ENCODE assay signal across 12 cellular contexts in the genomic region with DNA sequence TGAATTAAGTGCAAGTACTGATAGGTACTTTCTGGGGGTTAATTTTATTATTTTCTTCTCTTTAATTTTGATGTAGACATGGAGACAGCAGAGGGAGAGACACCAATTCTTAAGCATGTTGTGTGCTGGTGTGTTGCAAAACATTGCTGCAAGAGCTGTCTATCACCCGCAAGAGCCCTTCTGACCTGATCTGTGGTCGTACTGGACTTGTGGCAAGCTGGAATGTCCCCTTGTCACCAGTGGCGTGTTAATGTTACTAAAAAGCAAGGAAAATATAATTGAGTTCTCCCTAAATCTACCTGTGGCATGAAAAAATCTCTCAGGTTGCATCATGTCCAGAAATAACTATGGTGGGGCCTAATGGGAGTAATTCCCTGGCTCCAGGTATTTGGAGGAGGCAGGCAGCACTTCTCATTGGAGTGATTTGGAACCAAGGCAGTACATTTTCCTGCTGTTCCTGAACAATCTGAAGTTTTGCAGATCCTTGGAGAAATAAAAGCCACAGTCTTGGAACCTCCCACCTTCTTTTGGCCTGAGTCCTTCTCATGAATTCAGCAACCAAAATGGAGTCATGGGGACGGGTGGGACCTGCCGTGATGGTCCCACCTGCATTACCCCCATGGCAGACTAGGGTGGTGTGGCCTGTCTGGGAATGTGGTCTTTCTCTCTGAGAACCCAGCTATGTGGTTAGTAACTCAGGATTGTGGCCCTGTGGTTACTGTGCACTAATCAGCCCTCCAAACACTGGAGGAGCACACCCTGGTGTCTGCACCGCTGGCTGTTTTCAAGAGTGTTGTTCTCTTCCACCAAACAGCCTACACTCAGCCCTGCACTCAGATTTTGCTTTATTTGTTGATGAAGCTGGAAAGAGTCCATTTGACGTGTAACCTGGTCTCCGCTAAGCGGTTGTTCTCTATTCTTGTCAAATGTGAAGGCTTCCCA. TPM values are rescaled to one million over a fixed set of nuclear protein-coding genes. Genes with fewer than 3 reads are reported as not detected.
DNase-seq lines count a peak whose midpoint lies in the region; ATAC-seq and TF ChIP-seq lines count a peak whose summit lies in the region.
"Had no signal": no experiment of that assay in that cellular context is flagged by ENCODE, and none has a peak within 500 bp of the region (broad histone marks: within the 10 kb centered on the region; RNA-seq: fewer than 3 reads in every experiment).

No MANE protein-coding gene starts in this region.

- H3K36me3 ChIP-seq in mucosa of rectum (ENCODE audit: control insufficient read depth in 2 of 2, insufficient read depth in 2 of 2, low read length in 2 of 2) (no peaks in the 10 kb centered on the region), suprapubic skin (no peaks in the 10 kb centered on the region)

- intact Hi-C loops in activated CD8-positive, alpha-beta T cell treated with anti-CD3 and anti-CD28 coated beads for 36 hours (cut with micrococcal nuclease), result no loop called here

- H3K27ac ChIP-seq in mucosa of rectum (ENCODE audit: low read depth in 2 of 2, low read length in 2 of 2) (peak overlapping the region; percentile 59 to 60), suprapubic skin (no peak overlapping the region)

- H3K9me3 ChIP-seq in mucosa of rectum (ENCODE audit: control insufficient read depth in 2 of 2, low read length in 2 of 2), result no peaks in the 10 kb centered on the region
- H3K9me3 ChIP-seq in suprapubic skin, result no peaks in the 10 kb centered on the region
- H3K9me3 ChIP-seq: heart right ventricle had no signal

- no peak for TF ChIP-seq CTCF in activated CD8-positive, alpha-beta T cell treated with anti-CD3 and anti-CD28 coated beads for 36 hours (IDR thresholded peaks at IDR 0.05)
- no peak for TF ChIP-seq CTCF in suprapubic skin (IDR thresholded peaks at IDR 0.05)

- POLR2A ChIA-PET in activated CD8-positive, alpha-beta T cell treated with anti-CD3 and anti-CD28 coated beads for 36 hours (lab: Charles Lee), result interaction anchor here (0.9 to 4.2 kb wide), 4 partner anchors 13 to 187 kb away, joined by 3 to 20 read pairs (median 5); a partner anchor contains a TSS

- H3K27me3 ChIP-seq in mucosa of rectum (ENCODE audit: control insufficient read depth in 2 of 2, insufficient read depth in 2 of 2, low read length in 2 of 2), result no peaks in the 10 kb centered on the region
- H3K27me3 ChIP-seq in suprapubic skin, result no peaks in the 10 kb centered on the region
- H3K27me3 ChIP-seq: heart right ventricle had no signal

- no peak for TF ChIP-seq POLR2A in suprapubic skin (IDR thresholded peaks at IDR 0.05)

- H3K9me3 Mint-ChIP-seq in IgD-negative memory B cell, result no peaks in the 10 kb centered on the region
- no peaks in the 10 kb centered on the region for H3K9me3 Mint-ChIP-seq in activated CD8-positive, alpha-beta T cell treated with anti-CD3 and anti-CD28 coated beads for 36 hours
- H3K9me3 Mint-ChIP-seq: dendritic cell treated with granulocyte-macrophage colony-stimulating factor and Interleukin-4, amounts not matched to agents 40 ng/mL and 50 ng/mL, for 4 days; neural crest cell had no signal

- peaks cover 13 to 23% of the 10 kb centered on the region in 2 donors for H3K4me1 ChIP-seq in mucosa of rectum (ENCODE audit: control insufficient read depth in 2 of 2, insufficient read depth in 2 of 2, low read length in 2 of 2)
- H3K4me1 ChIP-seq in suprapubic skin, result peaks cover 62% of the 10 kb centered on the region

- CTCF ChIA-PET in activated CD8-positive, alpha-beta T cell treated with anti-CD3 and anti-CD28 coated beads for 36 hours (lab: Charles Lee), result interaction anchor here (0.8 to 5.8 kb wide), 4 partner anchors 13 to 463 kb away, joined by 3 to 41 read pairs (median 4); no protein-coding TSS in a partner anchor

- no peaks in the 10 kb centered on the region for H3K27me3 Mint-ChIP-seq in IgD-negative memory B cell
- H3K27me3 Mint-ChIP-seq in activated CD8-positive, alpha-beta T cell treated with anti-CD3 and anti-CD28 coated beads for 36 hours, result no peaks in the 10 kb centered on the region
- H3K27me3 Mint-ChIP-seq: dendritic cell treated with granulocyte-macrophage colony-stimulating factor and Interleukin-4, amounts not matched to agents 40 ng/mL and 50 ng/mL, for 4 days had no signal

- no peak overlapping the region for H3K9ac ChIP-seq in mucosa of rectum (ENCODE audit: low read depth in 1 of 2, low read length in 2 of 2)

- no peak overlapping the region for H3K4me3 ChIP-seq in mucosa of rectum (ENCODE audit: low read length in 2 of 2)
- no peak overlapping the region for H3K4me3 ChIP-seq in suprapubic skin
- H3K4me3 ChIP-seq: heart right ventricle had no signal

- no peak for ATAC-seq in activated CD8-positive, alpha-beta T cell treated with anti-CD3 and anti-CD28 coated beads for 36 hours
- no peak for ATAC-seq in GM21619 (IDR thresholded peaks at IDR 0.05; ENCODE audit: unreplicated experiment)
- no peak for ATAC-seq in GM21737 (IDR thresholded peaks at IDR 0.05; ENCODE audit: unreplicated experiment)

- H3K36me3 Mint-ChIP-seq in IgD-negative memory B cell, result peaks cover 13% of the 10 kb centered on the region
- H3K36me3 Mint-ChIP-seq in activated CD8-positive, alpha-beta T cell treated with anti-CD3 and anti-CD28 coated beads for 36 hours (ENCODE audit: low read depth), result peaks cover 14% of the 10 kb centered on the region

- no peak for TF ChIP-seq EP300 in suprapubic skin (IDR thresholded peaks at IDR 0.05)

- H3K4me3 Mint-ChIP-seq in IgD-negative memory B cell, result peak overlapping the region; percentile 37 to 92 (median 73)
- no peak overlapping the region for H3K4me3 Mint-ChIP-seq in activated CD8-positive, alpha-beta T cell treated with anti-CD3 and anti-CD28 coated beads for 36 hours
- H3K4me3 Mint-ChIP-seq: dendritic cell treated with granulocyte-macrophage colony-stimulating factor and Interleukin-4, amounts not matched to agents 40 ng/mL and 50 ng/mL, for 4 days; neural crest cell had no signal

- 85% methylated on average over 9 of the region's 9 CpGs for WGBS in suprapubic skin

- DNase-seq in DMS79 (lab: John Stamatoyannopoulos, UW) (peak; percentile 91), suprapubic skin (ENCODE audit: low spot score in 2 of 2) (no peak), LoVo (ENCODE audit: low spot score) (no peak)
- peak; percentile 30 for DNase-seq in activated CD8-positive, alpha-beta T cell treated with anti-CD3 and anti-CD28 coated beads for 36 hours
- DNase-seq: heart right ventricle, Right ventricle myocardium superior had no signal

- peak overlapping the region; percentile 59 to 92 (median 90) for H3K27ac Mint-ChIP-seq in IgD-negative memory B cell
- peak overlapping the region; percentile 44 for H3K27ac Mint-ChIP-seq in activated CD8-positive, alpha-beta T cell treated with anti-CD3 and anti-CD28 coated beads for 36 hours
- H3K27ac Mint-ChIP-seq: dendritic cell treated with granulocyte-macrophage colony-stimulating factor and Interleukin-4, amounts not matched to agents 40 ng/mL and 50 ng/mL, for 4 days had no signal

- peaks cover 49 to 60% (median 53%) of the 10 kb centered on the region in 3 donors for H3K4me1 Mint-ChIP-seq in IgD-negative memory B cell
- peaks cover 77% of the 10 kb centered on the region for H3K4me1 Mint-ChIP-seq in activated CD8-positive, alpha-beta T cell treated with anti-CD3 and anti-CD28 coated beads for 36 hours (ENCODE audit: low read depth)

RNA-seq across cellular contexts. Expression of a gene that starts 57.4 kb away (rescaled TPM):
- polyA plus RNA-seq in IgD-negative memory B cell, result 15.8 TPM
- total RNA-seq in activated CD8-positive, alpha-beta T cell treated with anti-CD3 and anti-CD28 coated beads for 36 hours, result 10 to 100 TPM; 40.1 to 42.3 TPM
- total RNA-seq in suprapubic skin, result 10 to 100 TPM; 24.1 to 40.2 (median 36.4) TPM

Comparison
In these comparisons a context has a peak if more than half of its experiments do, and no peak if none do; other contexts are left out.
1. DNase-seq: peak in DMS79 (single experiment) and activated CD8-positive, alpha-beta T cell treated with anti-CD3 and anti-CD28 coated beads for 36 hours (single experiment); none in suprapubic skin (0 of 2) and LoVo (single experiment).